In genomic region chr5:34076719-34077380, GRCh38 we compare ENCODE assay signal across 8 cellular contexts. TPM values are rescaled to one million over a fixed set of nuclear protein-coding genes. Genes with fewer than 3 reads are reported as not detected.
A peak's percentile ranks its signal among the peaks of the same experiment; 100 is the strongest.
DNase-seq lines count a peak whose midpoint lies in the region; ATAC-seq, FAIRE-seq and TF ChIP-seq lines count a peak whose summit lies in the region.
"Not testable (repeated sequence)": the region's sequence is repeated elsewhere in the genome, so short reads cannot be mapped to it uniquely, and the experiment has no call there.
"Had no signal": no experiment of that assay in that cellular context is flagged by ENCODE, and none has a peak within 500 bp of the region (broad histone marks: within the 10 kb centered on the region; RNA-seq: fewer than 3 reads in every experiment).

No MANE protein-coding gene starts in this region.

- H3K9ac ChIP-seq in GM23248; adipocyte (ENCODE audit: low read length); H1 (replicated peaks in 1 of 4; ENCODE audit: extremely low read depth in 1 of 4, low read depth in 3 of 4, low read length in 3 of 4): not testable (repeated sequence)

- not testable (repeated sequence) for H3K18ac ChIP-seq in H1 (ENCODE audit: extremely low read depth, low read length)

- not testable (repeated sequence) for TF ChIP-seq EP300 in H1 (IDR thresholded peaks at IDR 0.05; ENCODE audit: borderline replicate concordance in 1 of 2, low read depth in 2 of 2, low read length in 2 of 2)

- not testable (repeated sequence) for TF ChIP-seq CTCF in AG09309 (IDR thresholded peaks at IDR 0.05; ENCODE audit: control insufficient read depth, insufficient read depth, low read depth, low read length, missing control alignments); LNCaP clone FGC (IDR thresholded peaks at IDR 0.05; ENCODE audit: control insufficient read depth, extremely low read depth, insufficient read depth); H1 (IDR thresholded peaks at IDR 0.05; ENCODE audit: control extremely low read depth in 1 of 3, insufficient read depth in 1 of 3, low read depth in 1 of 3, low read length in 3 of 3); psoas muscle (IDR thresholded peaks at IDR 0.05)

- H3K9me3 ChIP-seq in GM23248 (ENCODE audit: low read depth); adipocyte (ENCODE audit: control insufficient read depth, low read length); H1 (ENCODE audit: insufficient read depth in 2 of 2, low read depth in 1 of 2, low read length in 1 of 2); psoas muscle: not testable (repeated sequence)

- peak; percentile 11 for DNase-seq in AG09309 (ENCODE audit: low read depth)
- DNase-seq in GM23248 = peak; percentile 55
- peak; percentile 55 for DNase-seq in LNCaP clone FGC (ENCODE audit: low read depth)
- peak; percentile 74 for DNase-seq in adipocyte (ENCODE audit: low read depth)
- DNase-seq in H1 (ENCODE audit: low read depth in 1 of 2, low spot score in 2 of 2); Right ventricle myocardium superior; psoas muscle: not testable (repeated sequence)

- not testable (repeated sequence) for H3K56ac ChIP-seq in H1 (replicated peaks; ENCODE audit: insufficient read length, low read depth, low read length)

- not testable (repeated sequence) for H3K79me2 ChIP-seq in GM23248 (ENCODE audit: insufficient read depth); H1 (ENCODE audit: control insufficient read depth in 1 of 2, insufficient read depth in 2 of 2, low read length in 2 of 2)

- H3K4ac ChIP-seq in H1 (replicated peaks; ENCODE audit: insufficient read length, low read depth, low read length) = not testable (repeated sequence)

- not testable (repeated sequence) for H2AFZ ChIP-seq in GM23248; H1 (ENCODE audit: low read length)

- H4K8ac ChIP-seq in H1 (ENCODE audit: extremely low read depth, insufficient read depth, low read length) = not testable (repeated sequence)

- not testable (repeated sequence) for H3K27ac ChIP-seq in GM23248; H1 (ENCODE audit: low read depth, low read length); psoas muscle

- not testable (repeated sequence) for H2BK12ac ChIP-seq in H1 (ENCODE audit: low read depth, low read length)

- POLR2A ChIA-PET in H1 (lab: Charles Lee; ENCODE audit: partially characterized antibody) = not testable (repeated sequence)

- not testable (repeated sequence) for H4K91ac ChIP-seq in H1 (replicated peaks; ENCODE audit: insufficient read length, low read length)

- not testable (repeated sequence) for H3K4me3 ChIP-seq in AG09309 (ENCODE audit: control insufficient read depth, low read depth, low read length); GM23248; LNCaP clone FGC (ENCODE audit: low read depth, low read length); adipocyte (ENCODE audit: low read length); H1 (ENCODE audit: extremely low read depth in 1 of 4, insufficient read depth in 2 of 4, low read depth in 3 of 4, low read length in 4 of 4); psoas muscle

- not testable (repeated sequence) for H3K36me3 ChIP-seq in GM23248 (ENCODE audit: low read depth); adipocyte (ENCODE audit: control insufficient read depth, insufficient read depth, low read length, severe bottlenecking); H1 (ENCODE audit: control insufficient read depth in 2 of 4, insufficient read depth in 4 of 4, low read length in 3 of 4); psoas muscle (ENCODE audit: insufficient read depth in 1 of 2, low read depth in 1 of 2)

- not testable (repeated sequence) for TF ChIP-seq RAD21 in H1 (IDR thresholded peaks at IDR 0.05 in 1 of 2, conservative IDR thresholded peaks at IDR 0.05 in 1 of 2; ENCODE audit: low read depth in 2 of 2, low read length in 2 of 2)

- H4K20me1 ChIP-seq in GM23248 (ENCODE audit: insufficient read depth); H1 (replicated peaks in 1 of 2; ENCODE audit: control insufficient read depth in 1 of 2, insufficient read depth in 2 of 2, low read length in 2 of 2): not testable (repeated sequence)

- FAIRE-seq in H1 (lab: Jason Lieb, UNC) = peak; percentile 87

- WGBS in GM23248 (ENCODE audit: low coverage in 1 of 2, low lambda C conversion rate in 2 of 2, missing lambda C conversion rate in 2 of 2), 2 experiments = 58 to 65% methylated on average over 3 to 4 of the region's 5 CpGs
- 85% methylated on average over 2 of the region's 5 CpGs; no CpG with 5 or more reads in 1 of the 2 experiments for WGBS in H1 (ENCODE audit: extremely low coverage in 1 of 2, insufficient coverage in 1 of 2, insufficient read length in 1 of 2, insufficient replicate concordance in 2 of 2, low coverage in 1 of 2, low lambda C conversion rate in 2 of 2, missing lambda C conversion rate in 1 of 2), 2 experiments
- WGBS in psoas muscle, 3 donors = 29 to 57% (median 44%) methylated on average over 2 of the region's 5 CpGs

- H3K79me1 ChIP-seq in H1 (ENCODE audit: low read depth, low read length) = not testable (repeated sequence)

- not testable (repeated sequence) for H3F3A ChIP-seq in GM23248 (ENCODE audit: insufficient read depth)

- in situ Hi-C loops in GM23248 (cut with MboI) = not testable (repeated sequence)

- H3K27me3 ChIP-seq in GM23248 (replicated peaks; ENCODE audit: insufficient read depth); adipocyte (replicated peaks; ENCODE audit: control insufficient read depth, insufficient read depth, low read length); H1 (replicated peaks in 1 of 4; ENCODE audit: control insufficient read depth in 3 of 4, extremely low read depth in 1 of 4, insufficient read depth in 3 of 4, low read length in 3 of 4); psoas muscle (ENCODE audit: insufficient read depth in 3 of 3, low read length in 2 of 3): not testable (repeated sequence)

- not testable (repeated sequence) for H4K5ac ChIP-seq in H1 (ENCODE audit: insufficient read length, low read depth, low read length)

- H3K9me2 ChIP-seq in GM23248 (ENCODE audit: insufficient read depth) = not testable (repeated sequence)

- not testable (repeated sequence) for H2BK20ac ChIP-seq in H1 (ENCODE audit: low read length)

- not testable (repeated sequence) for H2BK120ac ChIP-seq in H1 (replicated peaks; ENCODE audit: low read depth, low read length)

- H3K4me1 ChIP-seq in GM23248 (ENCODE audit: insufficient read depth) = peaks cover 17% of the 10 kb centered on the region
- H3K4me1 ChIP-seq in adipocyte (ENCODE audit: control insufficient read depth, insufficient read depth, low read length); H1 (replicated peaks in 1 of 4; ENCODE audit: control insufficient read depth in 3 of 4, insufficient read depth in 4 of 4, low read length in 3 of 4); psoas muscle: not testable (repeated sequence)

- H3K4me2 ChIP-seq in GM23248 (ENCODE audit: unreplicated experiment); H1 (ENCODE audit: insufficient read depth in 1 of 2, low read depth in 2 of 2, low read length in 2 of 2): not testable (repeated sequence)

- H3K23me2 ChIP-seq in H1 (ENCODE audit: low read depth, low read length) = not testable (repeated sequence)

- not testable (repeated sequence) for H2BK5ac ChIP-seq in H1 (ENCODE audit: low read depth, low read length)

- not testable (repeated sequence) for H2AK5ac ChIP-seq in H1 (ENCODE audit: low read depth, low read length)

- ATAC-seq in Right ventricle myocardium superior (ENCODE audit: poor library complexity) (peak; percentile 25), psoas muscle (peak; percentile 60 to 76 (median 70))

- H3K23ac ChIP-seq in H1 (ENCODE audit: insufficient read length) = not testable (repeated sequence)

- CTCF ChIA-PET in H1 (lab: Charles Lee; ENCODE audit: partially characterized antibody) = not testable (repeated sequence)

- not testable (repeated sequence) for H2BK15ac ChIP-seq in H1 (ENCODE audit: low read length)

- intact Hi-C loops in Right ventricle myocardium superior (cut with DNase I); psoas muscle (cut with DNase I): not testable (repeated sequence)

- TF ChIP-seq POLR2A in H1 (IDR thresholded peaks at IDR 0.05; ENCODE audit: control extremely low read depth in 1 of 2, low read depth in 2 of 2, low read length in 2 of 2) = not testable (repeated sequence)

- not testable (repeated sequence) for H3K14ac ChIP-seq in H1 (ENCODE audit: insufficient read length)

RNA-seq across cellular contexts. Expression of gene C1QTNF3, which starts 33.8 kb away (rescaled TPM):
- 0.11 and 0.38 TPM in 2 replicates for total RNA-seq in GM23248 (2014; rRNA removed; shearing (Covaris generic))
- polyA plus RNA-seq in GM23248 (2016; fragmentation: Nextera tagmentation; extraction: Ambion mirVana) = 0.58 and 1.1 TPM in 2 replicates
- total RNA-seq in H1 (2021; fragmentation: NEBNext Ultra II Directional; extraction: Animal tissue kit (Norgen Biotek cat#: 25700)) = 0.82 and 1.0 TPM in 2 replicates
- 1.0 and 1.2 TPM in 2 replicates for polyA plus RNA-seq in H1 (2011; rRNA removed)
- 1.4 TPM for polyA plus RNA-seq in H1 (2011; cell fraction: cytosol; rRNA removed)
- 4.0 TPM for polyA plus RNA-seq in H1 (2011; cell fraction: nucleus; rRNA removed)
- polyA plus RNA-seq in H1 (2012, experiment 1 of 2) = 0.70 to 1.7 TPM (median 1.1 TPM) in 4 replicates
- 0.21 TPM for polyA plus RNA-seq in H1 (2012, experiment 2 of 2)
- 0.61 TPM for polyA plus RNA-seq in H1 (2013, experiment 1 of 2)
- 0.63 TPM for polyA plus RNA-seq in H1 (2013, experiment 2 of 2)
- polyA minus RNA-seq in H1 (2011; rRNA and poly(A)+ RNA removed) = 0.91 and 5.3 TPM in 2 replicates
- not detected for polyA minus RNA-seq in H1 (2011; cell fraction: cytosol; rRNA and poly(A)+ RNA removed)
- polyA minus RNA-seq in H1 (2011; cell fraction: nucleus; rRNA and poly(A)+ RNA removed) = 2.7 TPM
- total RNA-seq in Right ventricle myocardium superior = 0.70 TPM
- total RNA-seq in psoas muscle = 1 to 10 TPM in 2 of 4 donors, under 1 TPM in 1, not detected in 1; 0.62 to 5.9 (median 1.6) TPM
- polyA plus RNA-seq in psoas muscle = under 1 TPM; 0.31 to 0.49 (median 0.38) TPM
- total RNA-seq: A172 had no signal
